In genomic region chr6:82971877-82972460, GRCh38 we compare ENCODE assay signal across 25 cellular contexts.
"Had no signal": no experiment of that assay in that cellular context is flagged by ENCODE, and none has a peak within 500 bp of the region (broad histone marks: within the 10 kb centered on the region; RNA-seq: fewer than 3 reads in every experiment).

No MANE protein-coding gene starts in this region.

- ATAC-seq: gastrocnemius medialis, natural killer cell, pancreas, right lobe of liver had no signal

- DNase-seq: colonic mucosa; effector CD8-positive, alpha-beta T cell; endodermal cell; foreskin fibroblast; gastrocnemius medialis; head of caudate nucleus; natural killer cell; pancreas; right lobe of liver; stimulated activated CD4-positive, alpha-beta T cell treated with anti-CD3 and anti-CD28 coated beads, Interleukin-12 subunit alpha, Interleukin-12 subunit beta, amount 100 ng/mL, for 4 hours; stimulated activated CD4-positive, alpha-beta T cell treated with anti-CD3 and anti-CD28 coated beads, Interleukin-1b, Interleukin-23, amount 100 ng/mL, for 48 hours; stimulated activated CD4-positive, alpha-beta T cell treated with anti-CD3 and anti-CD28 coated beads, Interleukin-4, amount 100 ng/mL, for 1 hour; stimulated activated CD8-positive, alpha-beta memory T cell treated with anti-CD3 and anti-CD28 coated beads, Interleukin-4, amount 100 ng/mL, for 48 hours; stimulated activated naive CD4-positive, alpha-beta T cell; stomach; testis; tibial artery had no signal

- H3K9me3 Mint-ChIP-seq: dendritic cell treated with granulocyte-macrophage colony-stimulating factor and Interleukin-4, amounts not matched to agents 40 ng/mL and 50 ng/mL, for 4 days; endodermal cell; natural killer cell had no signal

- H3K27me3 ChIP-seq: colonic mucosa, esophagus muscularis mucosa, gastrocnemius medialis, neutrophil, pancreas, right lobe of liver, stomach, testis, tibial artery had no signal

- H3K27ac Mint-ChIP-seq: dendritic cell treated with granulocyte-macrophage colony-stimulating factor and Interleukin-4, amounts not matched to agents 40 ng/mL and 50 ng/mL, for 4 days; endodermal cell; memory B cell; natural killer cell; type B pancreatic cell had no signal

- H3K36me3 ChIP-seq: colonic mucosa, esophagus muscularis mucosa, gastrocnemius medialis, neutrophil, pancreas, right lobe of liver, stomach, tibial artery had no signal

- H3K4me1 ChIP-seq: colonic mucosa, gastrocnemius medialis, pancreas, right lobe of liver, stomach, testis, tibial artery had no signal

- H3K4me1 Mint-ChIP-seq: endodermal cell, natural killer cell, neural crest cell had no signal

- H3K9me3 ChIP-seq: colonic mucosa, esophagus muscularis mucosa, gastrocnemius medialis, neutrophil, pancreas, right lobe of liver, stomach, testis, tibial artery had no signal

- H3K4me3 ChIP-seq: colonic mucosa, esophagus muscularis mucosa, gastrocnemius medialis, lung, pancreas, right lobe of liver, smooth muscle cell, stomach, testis, tibial artery had no signal

- H3K4me3 Mint-ChIP-seq: dendritic cell treated with granulocyte-macrophage colony-stimulating factor and Interleukin-4, amounts not matched to agents 40 ng/mL and 50 ng/mL, for 4 days; endodermal cell; memory B cell; natural killer cell; neural crest cell; type B pancreatic cell had no signal

- H3K4me2 ChIP-seq: smooth muscle cell had no signal

- H3K36me3 Mint-ChIP-seq: natural killer cell had no signal

- H3K27ac ChIP-seq: colonic mucosa, esophagus muscularis mucosa, gastrocnemius medialis, neutrophil, pancreas, right lobe of liver, stomach, testis, tibial artery had no signal

- H3K27me3 Mint-ChIP-seq: dendritic cell treated with granulocyte-macrophage colony-stimulating factor and Interleukin-4, amounts not matched to agents 40 ng/mL and 50 ng/mL, for 4 days; memory B cell; type B pancreatic cell had no signal
